ENCODE assay signal across 8 cellular contexts in genomic region chr12:111451649-111452129, GRCh38. TPM values are rescaled to one million over a fixed set of nuclear protein-coding genes. Genes with fewer than 3 reads are reported as not detected.
A peak's percentile ranks its signal among the peaks of the same experiment; 100 is the strongest.
DNase-seq lines count a peak whose midpoint lies in the region; ATAC-seq and TF ChIP-seq lines count a peak whose summit lies in the region.

No MANE protein-coding gene starts in this region.

- ATAC-seq in effector memory CD8-positive, alpha-beta T cell (replicated peaks), result peak; percentile 73
- ATAC-seq in naive B cell (ENCODE audit: low read depth in 2 of 2), result peak; percentile 52 to 70

- peak; percentile 12 to 33 for DNase-seq in NCI-H446 (lab: John Stamatoyannopoulos, UW)
- no peak for DNase-seq in NCI-H446 treated with DMSO at 0.1 percent for 48 hours (lab: John Stamatoyannopoulos, UW)
- DNase-seq in LNCaP clone FGC (ENCODE audit: low read depth), result peak; percentile 3
- peak; percentile 8 to 51 for DNase-seq in SJSA1 (ENCODE audit: low read depth in 1 of 2, low spot score in 2 of 2)
- peak in 2 of 3 experiments; percentile 44 to 50 for DNase-seq in effector memory CD8-positive, alpha-beta T cell
- peak; percentile 71 for DNase-seq in naive B cell
- DNase-seq in NCI-H187 (lab: John Stamatoyannopoulos, UW), result no peak
- DNase-seq in stimulated activated CD4-positive, alpha-beta T cell treated with anti-CD3 and anti-CD28 coated beads, Interleukin-4, amount 100 ng/mL, for 4 hours, result no peak

- peaks cover 88% of the 10 kb centered on the region for H3K36me3 ChIP-seq in SJSA1

- peak overlapping the region in 1 of 2 donors; percentile 32 for H3K4me3 Mint-ChIP-seq in effector memory CD8-positive, alpha-beta T cell
- no peak overlapping the region for H3K4me3 Mint-ChIP-seq in naive B cell

- H3K36me3 Mint-ChIP-seq in effector memory CD8-positive, alpha-beta T cell (ENCODE audit: insufficient read depth), result peaks cover 56% of the 10 kb centered on the region
- H3K36me3 Mint-ChIP-seq in naive B cell, result peaks cover 7 to 9% of the 10 kb centered on the region in 2 donors

- H3K4me1 Mint-ChIP-seq in effector memory CD8-positive, alpha-beta T cell (ENCODE audit: low read depth in 2 of 2), result peaks cover 28 to 33% of the 10 kb centered on the region in 2 donors
- peaks cover 16 to 23% (median 19%) of the 10 kb centered on the region in 3 donors for H3K4me1 Mint-ChIP-seq in naive B cell

- H3K27ac Mint-ChIP-seq in effector memory CD8-positive, alpha-beta T cell, result peak overlapping the region in 1 of 2 donors; percentile 92
- peak overlapping the region in 5 of 6 donors; percentile 2 to 86 (median 49) for H3K27ac Mint-ChIP-seq in naive B cell

- peak; percentile 60 for TF ChIP-seq CTCF in LNCaP clone FGC (IDR thresholded peaks at IDR 0.05; ENCODE audit: control insufficient read depth, extremely low read depth, insufficient read depth)

- no peaks in the 10 kb centered on the region for H3K27me3 Mint-ChIP-seq in effector memory CD8-positive, alpha-beta T cell
- H3K27me3 Mint-ChIP-seq in naive B cell, result no peaks in the 10 kb centered on the region

- no peaks in the 10 kb centered on the region for H3K9me3 Mint-ChIP-seq in effector memory CD8-positive, alpha-beta T cell
- H3K9me3 Mint-ChIP-seq in naive B cell, result no peaks in the 10 kb centered on the region

- H3K9me3 ChIP-seq in SJSA1 (replicated peaks), result no peaks in the 10 kb centered on the region

- H3K4me3 ChIP-seq in LNCaP clone FGC (ENCODE audit: low read depth, low read length) (no peak overlapping the region), SJSA1 (no peak overlapping the region)

- no peaks in the 10 kb centered on the region for H3K27me3 ChIP-seq in SJSA1 (replicated peaks)

- no peaks in the 10 kb centered on the region for H3K4me1 ChIP-seq in SJSA1 (replicated peaks)

- no peak overlapping the region for H3K27ac ChIP-seq in SJSA1

RNA-seq across cellular contexts. Expression of gene SH2B3, which starts 46.0 kb away (rescaled TPM):
- total RNA-seq in SJSA1 (2014; rRNA removed; shearing (Covaris generic)), result 13.0 and 20.5 TPM in 2 replicates
- 10 to 100 TPM in 1 of 6 donors, 1 to 10 TPM in 5; 3.6 to 10.4 (median 4.5) TPM for polyA plus RNA-seq in naive B cell (ENCODE audit: low read depth in 6 of 6)

Comparison
In these comparisons a context has a peak if more than half of its experiments do, and no peak if none do; other contexts are left out.
1. DNase-seq: peak in NCI-H446 (2 of 2), LNCaP clone FGC (single experiment), SJSA1 (2 of 2), effector memory CD8-positive, alpha-beta T cell (2 of 3) and naive B cell (single experiment); none in NCI-H446 treated with DMSO at 0.1 percent for 48 hours (single experiment), NCI-H187 (0 of 2) and stimulated activated CD4-positive, alpha-beta T cell treated with anti-CD3 and anti-CD28 coated beads, Interleukin-4, amount 100 ng/mL, for 4 hours (0 of 2).